16 cellular contexts compared by ENCODE assay signal in the genomic region with DNA sequence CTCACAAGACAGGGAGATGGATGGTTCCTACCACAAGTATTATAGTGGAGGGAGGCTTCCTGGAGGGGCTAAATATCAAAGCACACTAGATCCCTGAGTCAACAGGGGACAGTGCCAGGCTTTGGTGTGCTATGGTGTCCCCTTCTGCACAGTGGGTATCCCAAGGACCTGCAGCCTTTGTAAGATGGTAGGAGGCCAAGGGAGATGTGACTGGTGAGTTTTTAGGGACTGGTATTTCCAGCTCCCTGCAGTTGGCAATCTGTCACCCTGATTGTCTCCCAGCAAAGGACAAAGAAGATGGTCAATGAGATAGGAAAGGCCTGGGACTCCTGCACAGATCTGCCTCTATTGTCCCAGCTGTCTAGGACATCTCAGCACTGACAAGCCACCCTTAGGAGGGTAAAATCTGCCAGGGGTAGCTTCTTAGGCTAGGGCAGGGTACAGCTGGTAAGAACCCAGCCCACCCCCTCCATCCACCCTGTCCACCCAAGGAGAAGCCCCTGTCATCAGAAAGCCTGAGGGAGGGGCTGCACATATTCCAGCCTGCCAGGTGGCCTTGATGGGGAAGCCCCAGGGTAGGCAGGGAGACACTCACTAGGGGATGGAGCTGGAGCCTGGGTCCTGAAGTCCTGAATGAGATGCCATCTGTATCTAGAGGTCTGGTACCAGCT. TPM values are rescaled to one million over a fixed set of nuclear protein-coding genes. Genes with fewer than 3 reads are reported as not detected.
DNase-seq lines count a peak whose midpoint lies in the region; ATAC-seq, FAIRE-seq and TF ChIP-seq lines count a peak whose summit lies in the region.
"Had no signal": no experiment of that assay in that cellular context is flagged by ENCODE, and none has a peak within 500 bp of the region (broad histone marks: within the 10 kb centered on the region; RNA-seq: fewer than 3 reads in every experiment).

No MANE protein-coding gene starts in this region.

- no peak; the same call in 1 of the 2 replicates for ATAC-seq in HCT116
- no peak for ATAC-seq in GM21825 (IDR thresholded peaks at IDR 0.05; ENCODE audit: unreplicated experiment)

- peak overlapping the region; percentile 100 for H3K4me2 ChIP-seq in HCT116 (ENCODE audit: low read length)
- no peak overlapping the region for H3K4me2 ChIP-seq in astrocyte (ENCODE audit: low read length)

- no peak for TF ChIP-seq POLR2A in HCT116 (IDR thresholded peaks at IDR 0.05; ENCODE audit: borderline replicate concordance, extremely low read depth, insufficient read depth, insufficient read length)

- peak overlapping the region; percentile 73 for H3K4me3 Mint-ChIP-seq in T-helper 1 cell treated with Interleukin-12 subunit alpha and Interleukin-12 subunit beta and Interleukin-4 antibody, amounts not matched to agents 30 μg/mL and 1 μg/mL, for 36 hours
- H3K4me3 Mint-ChIP-seq in astrocyte (ENCODE audit: unreplicated experiment) (peak overlapping the region; percentile 23), nephron (peak overlapping the region; percentile 72 to 81 (median 74))

- DNase-seq in T-helper 1 cell (no peak), HCT116 (ENCODE audit: low read depth, low spot score) (no peak), astrocyte (ENCODE audit: low read depth) (no peak), NCI-H2081 treated with DMSO at 0.1 percent for 48 hours (lab: John Stamatoyannopoulos, UW) (no peak), C1 segment of cervical spinal cord (lab: John Stamatoyannopoulos, UW) (no peak)
- DNase-seq: spleen had no signal

- peaks cover 34% of the 10 kb centered on the region for H3K27me3 Mint-ChIP-seq in T-helper 1 cell treated with Interleukin-12 subunit alpha and Interleukin-12 subunit beta and Interleukin-4 antibody, amounts not matched to agents 30 μg/mL and 1 μg/mL, for 36 hours (ENCODE audit: low read depth)
- H3K27me3 Mint-ChIP-seq in astrocyte (ENCODE audit: low read depth, unreplicated experiment) (peaks cover 24% of the 10 kb centered on the region), nephron (ENCODE audit: low read depth) (peaks cover 54% of the 10 kb centered on the region)

- RAD21 ChIA-PET in HCT116 (lab: Charles Lee; ENCODE audit: low non-redundant PET in 1 of 2, low total read pairs in 2 of 2, uncharacterized antibody in 2 of 2, unreplicated experiment in 2 of 2), result interaction anchor here in 1 of 2 experiments (0.6 kb wide), 1 partner anchor 60 kb away, joined by 3 read pairs; no protein-coding TSS in a partner anchor

- CTCF ChIA-PET in HCT116 (lab: Charles Lee), result interaction anchor here (0.9 to 1.4 kb wide), 3 partner anchors 43 to 343 kb away, joined by 3 to 4 read pairs (median 3); no protein-coding TSS in a partner anchor

- H3K27ac ChIP-seq in HCT116 (ENCODE audit: low read depth, low read length), result peak overlapping the region; percentile 39; the same call in 1 of the 2 replicates
- no peak overlapping the region for H3K27ac ChIP-seq in astrocyte (ENCODE audit: low read depth, low read length)
- H3K27ac ChIP-seq: adrenal gland, PC-9, spleen, thyroid gland had no signal

- BruUV-seq in HCT116 (replicated peaks; lab: Mats Ljungman, UMichigan), result no TSS peak

- H4K20me1 ChIP-seq in HCT116 (ENCODE audit: insufficient read depth) (no peaks in the 10 kb centered on the region), astrocyte (ENCODE audit: insufficient read depth, low read length) (no peaks in the 10 kb centered on the region)

- no peaks in the 10 kb centered on the region for H3K36me3 Mint-ChIP-seq in T-helper 1 cell treated with Interleukin-12 subunit alpha and Interleukin-12 subunit beta and Interleukin-4 antibody, amounts not matched to agents 30 μg/mL and 1 μg/mL, for 36 hours (ENCODE audit: low read depth)
- H3K36me3 Mint-ChIP-seq in astrocyte (ENCODE audit: low read depth, unreplicated experiment), result no peaks in the 10 kb centered on the region
- H3K36me3 Mint-ChIP-seq in nephron (ENCODE audit: low read depth), result peaks cover 4% of the 10 kb centered on the region

- H3K9me3 ChIP-seq in HCT116 (ENCODE audit: control insufficient read depth in 1 of 2, insufficient read depth in 1 of 2, low read depth in 1 of 2, low read length in 2 of 2) (no peaks in the 10 kb centered on the region), astrocyte (ENCODE audit: insufficient read depth, low read depth, low read length) (peaks cover 6% of the 10 kb centered on the region)
- H3K9me3 ChIP-seq: A549, adrenal gland, spleen, thyroid gland had no signal

- H3K27me3 ChIP-seq in HCT116 (ENCODE audit: insufficient read depth, low read length) (no peaks in the 10 kb centered on the region), astrocyte (ENCODE audit: insufficient read depth, low read length) (peaks cover 39% of the 10 kb centered on the region)
- H3K27me3 ChIP-seq: adrenal gland, thyroid gland had no signal

- POLR2A ChIA-PET in HCT116 (lab: Charles Lee), result interaction anchor here (2.5 kb wide), 1 partner anchor 35 kb away, joined by 10 read pairs; no protein-coding TSS in a partner anchor

- H3K36me3 ChIP-seq in HCT116 (ENCODE audit: control insufficient read depth in 1 of 2, insufficient read depth in 2 of 2, low read length in 2 of 2) (no peaks in the 10 kb centered on the region), astrocyte (ENCODE audit: insufficient read depth, low read length) (no peaks in the 10 kb centered on the region)
- H3K36me3 ChIP-seq: adrenal gland, spleen, thyroid gland had no signal

- no peaks in the 10 kb centered on the region for H3K9me3 Mint-ChIP-seq in T-helper 1 cell treated with Interleukin-12 subunit alpha and Interleukin-12 subunit beta and Interleukin-4 antibody, amounts not matched to agents 30 μg/mL and 1 μg/mL, for 36 hours
- peaks cover 8% of the 10 kb centered on the region for H3K9me3 Mint-ChIP-seq in astrocyte (ENCODE audit: unreplicated experiment)
- peaks cover under 1% of the 10 kb centered on the region for H3K9me3 Mint-ChIP-seq in nephron
- H3K9me3 Mint-ChIP-seq: HFFc6 had no signal

- H2AFZ ChIP-seq in HCT116 (ENCODE audit: low read depth, low read length, poor library complexity, severe bottlenecking) (no peak overlapping the region), astrocyte (ENCODE audit: low read depth, low read length) (no peak overlapping the region)
- H2AFZ ChIP-seq: PC-9 had no signal

- H3K4me1 Mint-ChIP-seq in T-helper 1 cell treated with Interleukin-12 subunit alpha and Interleukin-12 subunit beta and Interleukin-4 antibody, amounts not matched to agents 30 μg/mL and 1 μg/mL, for 36 hours (ENCODE audit: low read depth), result peaks cover 11% of the 10 kb centered on the region
- no peaks in the 10 kb centered on the region for H3K4me1 Mint-ChIP-seq in astrocyte (ENCODE audit: low read depth, unreplicated experiment)
- no peaks in the 10 kb centered on the region for H3K4me1 Mint-ChIP-seq in nephron

- no peak for TF ChIP-seq RAD21 in HCT116 (IDR thresholded peaks at IDR 0.05; ENCODE audit: low read depth)

- no peak for TF ChIP-seq CTCF in HCT116 (IDR thresholded peaks at IDR 0.05 in 2 of 3, conservative IDR thresholded peaks at IDR 0.05 in 1 of 3; ENCODE audit: borderline replicate concordance in 1 of 3, insufficient read depth in 1 of 3, low read depth in 2 of 3, low read length in 2 of 3)
- no peak for TF ChIP-seq CTCF in astrocyte (IDR thresholded peaks at IDR 0.05; ENCODE audit: insufficient read depth, low read depth, low read length)
- TF ChIP-seq CTCF in nephron (IDR thresholded peaks at IDR 0.05; ENCODE audit: unreplicated experiment in 3 of 3), result no peak

- intact Hi-C loops in HCT116 (cut with micrococcal nuclease), result no loop called here

- H3K9ac ChIP-seq in HCT116 (ENCODE audit: low read length) (no peak overlapping the region; the same call in 1 of the 2 replicates), astrocyte (ENCODE audit: low read length) (no peak overlapping the region)

- H3K4me3 ChIP-seq in HCT116 (replicated peaks in 1 of 2; ENCODE audit: low read depth in 1 of 2, low read length in 2 of 2), result peak overlapping the region in 1 of 2 experiments; percentile 71; a peak in 2 of 4 replicates
- no peak overlapping the region for H3K4me3 ChIP-seq in astrocyte (ENCODE audit: insufficient read depth, low read depth, low read length)

- no peak for FAIRE-seq in astrocyte (lab: Jason Lieb, UNC)
- FAIRE-seq: A549, colon had no signal

- H3K27ac Mint-ChIP-seq in T-helper 1 cell treated with Interleukin-12 subunit alpha and Interleukin-12 subunit beta and Interleukin-4 antibody, amounts not matched to agents 30 μg/mL and 1 μg/mL, for 36 hours, result no peak overlapping the region
- no peak overlapping the region for H3K27ac Mint-ChIP-seq in astrocyte (ENCODE audit: unreplicated experiment)
- no peak overlapping the region for H3K27ac Mint-ChIP-seq in nephron
- H3K27ac Mint-ChIP-seq: HFFc6 had no signal

- no peaks in the 10 kb centered on the region for H3K79me2 ChIP-seq in HCT116 (ENCODE audit: insufficient read depth, low read length)
- no peaks in the 10 kb centered on the region for H3K79me2 ChIP-seq in astrocyte (ENCODE audit: insufficient read depth, low read length)

- no peaks in the 10 kb centered on the region for H3K9me2 ChIP-seq in HCT116 (ENCODE audit: insufficient read depth)

- peaks cover 22 to 39% of the 10 kb centered on the region in 2 experiments for H3K4me1 ChIP-seq in HCT116 (ENCODE audit: control insufficient read depth in 1 of 2, insufficient read depth in 2 of 2, low read length in 2 of 2)
- H3K4me1 ChIP-seq in astrocyte (ENCODE audit: insufficient read depth, low read length), result peaks cover 3% of the 10 kb centered on the region

TF ChIP-seq in HCT116, 20 proteins besides CTCF, POLR2A, EP300 and RAD21 (continues in another document):
- TF ChIP-seq ZNF274 (IDR thresholded peaks at IDR 0.05; ENCODE audit: low read depth, low read length) (no peak), ZFX (IDR thresholded peaks at IDR 0.05) (no peak)

RNA-seq across cellular contexts. Expression of a gene that starts 0.6 kb away (rescaled TPM):
- total RNA-seq in HCT116 (2021; ENCODE audit: unreplicated experiment), result 1.5 TPM
- 0.51 and 1.0 TPM in 2 replicates for polyA plus RNA-seq in HCT116 (2012)
- total RNA-seq in astrocyte, result 0.58 and 0.91 TPM in 2 replicates
- total RNA-seq: HFFc6 had no signal

RNA-seq across cellular contexts. Expression of a gene that starts 23.9 kb away (rescaled TPM):
- total RNA-seq in HCT116 (2021; ENCODE audit: unreplicated experiment) (not detected), astrocyte (not detected in 2 replicates)
- not detected in 2 replicates for polyA plus RNA-seq in HCT116 (2012)
- total RNA-seq: adrenal gland, HFFc6, lower leg skin, PC-9, spleen had no signal
- polyA plus RNA-seq: A549, adrenal gland, spleen had no signal

RNA-seq across cellular contexts. Expression of a gene that starts 28.9 kb away (rescaled TPM):
- 45.1 TPM for total RNA-seq in HCT116 (2021; ENCODE audit: unreplicated experiment)
- polyA plus RNA-seq in HCT116 (2012), result 34.0 and 36.3 TPM in 2 replicates
- 44.1 and 47.6 TPM in 2 replicates for total RNA-seq in astrocyte

RNA-seq across cellular contexts. Expression of a gene that starts 57.2 kb away (rescaled TPM):
- 72.2 TPM for total RNA-seq in HCT116 (2021; ENCODE audit: unreplicated experiment)
- 56.2 and 62.3 TPM in 2 replicates for polyA plus RNA-seq in HCT116 (2012)
- 45.4 and 49.8 TPM in 2 replicates for total RNA-seq in astrocyte

Comparison
In these comparisons a context has a peak if more than half of its experiments do, and no peak if none do; other contexts are left out.
1. H3K4me3 Mint-ChIP-seq: peak in every context shown above with its lines; median percentile 74 in nephron; 73 in T-helper 1 cell treated with Interleukin-12 subunit alpha and Interleukin-12 subunit beta and Interleukin-4 antibody, amounts not matched to agents 30 μg/mL and 1 μg/mL, for 36 hours; 23 in astrocyte.